2 cellular contexts compared by ENCODE assay signal in genomic region chr2:20042531-20042930, GRCh38.
A peak's percentile ranks its signal among the peaks of the same experiment; 100 is the strongest.
TF ChIP-seq lines count a peak whose summit lies in the region.

No MANE protein-coding gene starts in this region.

TF ChIP-seq in SK-N-SH treated with all-trans-retinoic acid at 6 μM for 48 hours, 23 proteins besides CTCF, POLR2A, EP300 and RAD21:
- TF ChIP-seq ISL1 (CRISPR knock-in tag; IDR thresholded peaks at IDR 0.05) (0 out of 2 replicates have a peak, but pooled peaks have one; percentile 17), CREB5 (CRISPR knock-in tag; IDR thresholded peaks at IDR 0.05; ENCODE audit: low read depth) (no peak)

TF ChIP-seq in SK-N-SH, 30 proteins besides CTCF, POLR2A, EP300 and RAD21:
- TF ChIP-seq GABPA (IDR thresholded peaks at IDR 0.05; ENCODE audit: low read depth), result no peak
- TF ChIP-seq USF2 (IDR thresholded peaks at IDR 0.05; ENCODE audit: borderline replicate concordance, low read depth, low read length), result no peak
- no peak for TF ChIP-seq EZH2phosphoT487 (IDR thresholded peaks at IDR 0.05; ENCODE audit: borderline replicate concordance, low read depth)
- TF ChIP-seq POLR2AphosphoS5 (IDR thresholded peaks at IDR 0.05; ENCODE audit: low read depth, low read length), result no peak
- TF ChIP-seq TEAD4 (IDR thresholded peaks at IDR 0.05; ENCODE audit: borderline replicate concordance, insufficient read depth), result no peak
- TF ChIP-seq NRF1 (IDR thresholded peaks at IDR 0.05; ENCODE audit: low read depth, low read length), result no peak
- no peak for TF ChIP-seq YY1 (IDR thresholded peaks at IDR 0.05; ENCODE audit: low read depth)
- TF ChIP-seq PBX3 (IDR thresholded peaks at IDR 0.05), result no peak
- no peak for TF ChIP-seq CHD2 (IDR thresholded peaks at IDR 0.05; ENCODE audit: low read length, partially characterized antibody)
- no peak for TF ChIP-seq FOXJ3 (CRISPR knock-in tag; IDR thresholded peaks at IDR 0.05)
- no peak for TF ChIP-seq TCF12 (IDR thresholded peaks at IDR 0.05)
- no peak for TF ChIP-seq IRF3 (IDR thresholded peaks at IDR 0.05; ENCODE audit: low read depth, low read length)
- TF ChIP-seq USF1 (IDR thresholded peaks at IDR 0.05; ENCODE audit: borderline replicate concordance, low read depth), result no peak
- no peak for TF ChIP-seq TAF1 (IDR thresholded peaks at IDR 0.05; ENCODE audit: borderline replicate concordance, low read depth, low read length)
- TF ChIP-seq FOSL2 (IDR thresholded peaks at IDR 0.05; ENCODE audit: borderline replicate concordance, low read depth), result no peak
- TF ChIP-seq MAX (IDR thresholded peaks at IDR 0.05; ENCODE audit: low read depth), result no peak
- no peak for TF ChIP-seq REST (IDR thresholded peaks at IDR 0.05; ENCODE audit: low read depth, low read length)
- TF ChIP-seq MEF2A (IDR thresholded peaks at IDR 0.05; ENCODE audit: borderline replicate concordance, low read depth), result no peak
- no peak for TF ChIP-seq FOXM1 (IDR thresholded peaks at IDR 0.05; ENCODE audit: low read depth)
